ENCODE assay signal across 1 cellular context in genomic region chr2:85158559-85159273, GRCh38.
TF ChIP-seq lines count a peak whose summit lies in the region.

No MANE protein-coding gene starts in this region.

TF ChIP-seq in HepG2, 621 proteins besides CTCF, POLR2A, EP300 and RAD21:
- TF ChIP-seq, protein P1, sequence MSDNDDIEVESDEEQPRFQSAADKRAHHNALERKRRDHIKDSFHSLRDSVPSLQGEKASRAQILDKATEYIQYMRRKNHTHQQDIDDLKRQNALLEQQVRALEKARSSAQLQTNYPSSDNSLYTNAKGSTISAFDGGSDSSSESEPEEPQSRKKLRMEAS (IDR thresholded peaks at IDR 0.05): no peak
- TF ChIP-seq BHLHE40 (IDR thresholded peaks at IDR 0.05; ENCODE audit: low read length) (no peak), ETV6 (CRISPR knock-in tag; conservative IDR thresholded peaks at IDR 0.05) (no peak), ZFP62 (CRISPR knock-in tag; IDR thresholded peaks at IDR 0.05) (no peak), ZBTB14 (CRISPR knock-in tag; IDR thresholded peaks at IDR 0.05) (no peak), NR1H2 (CRISPR knock-in tag; IDR thresholded peaks at IDR 0.05; ENCODE audit: borderline replicate concordance, low read depth) (no peak), CBFB (CRISPR knock-in tag; IDR thresholded peaks at IDR 0.05) (no peak), ELF4 (CRISPR knock-in tag; IDR thresholded peaks at IDR 0.05; ENCODE audit: borderline replicate concordance) (no peak)
